Comparison of ENCODE assay signal across 18 cellular contexts in the genomic region with DNA sequence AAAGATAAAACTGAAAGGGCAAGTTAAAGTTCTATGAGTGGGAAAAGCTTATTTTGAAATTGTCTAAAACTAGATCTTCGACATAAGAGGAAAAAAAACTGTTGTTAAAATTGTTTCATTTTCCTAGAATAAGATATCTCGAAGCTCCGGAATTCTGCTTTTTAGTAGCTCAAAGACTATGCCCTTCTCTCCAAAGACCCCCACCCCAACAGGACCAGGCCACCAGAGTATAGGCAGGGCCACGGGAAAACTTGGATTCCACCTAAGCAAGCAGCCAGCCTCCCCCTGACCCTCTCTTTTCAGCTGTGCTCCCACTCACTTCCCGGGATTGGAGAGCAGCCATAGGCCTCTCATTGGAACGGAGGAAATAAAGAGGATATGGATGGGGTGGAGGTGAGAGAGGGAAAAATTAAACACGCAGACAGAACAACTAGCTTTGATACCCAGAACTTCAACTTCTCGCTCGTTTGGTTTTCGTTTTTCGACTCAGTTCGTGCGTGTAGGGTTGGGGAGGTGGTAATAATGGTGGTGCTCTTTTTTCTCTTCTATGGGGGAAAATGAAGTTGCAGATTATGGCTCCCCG. TPM values are rescaled to one million over a fixed set of nuclear protein-coding genes. Genes with fewer than 3 reads are reported as not detected.
DNase-seq lines count a peak whose midpoint lies in the region; ATAC-seq and TF ChIP-seq lines count a peak whose summit lies in the region.
"Had no signal": no experiment of that assay in that cellular context is flagged by ENCODE, and none has a peak within 500 bp of the region (broad histone marks: within the 10 kb centered on the region; RNA-seq: fewer than 3 reads in every experiment).

No MANE protein-coding gene starts in this region.

- peaks cover 10% of the 10 kb centered on the region for H3K9me3 Mint-ChIP-seq in activated naive CD4-positive, alpha-beta T cell treated with anti-CD3 and anti-CD28 coated beads, Interleukin-2, amount 50 U/mL, for 24 hours
- H3K9me3 Mint-ChIP-seq in T-cell, result peaks cover 0 to 9% (median 0%) of the 10 kb centered on the region in 3 donors
- no peaks in the 10 kb centered on the region for H3K9me3 Mint-ChIP-seq in endothelial cell (ENCODE audit: unreplicated experiment)
- H3K9me3 Mint-ChIP-seq in stimulated activated naive B cell treated with anti-CD40 and anti-IgM and Interleukin-4, amounts not matched to agents 10 μg/mL and 1 μg/mL and 100 μg/mL, for 72 hours, result peaks cover 4 to 6% of the 10 kb centered on the region in 2 donors

- peak overlapping the region; percentile 27 for H3K27ac Mint-ChIP-seq in activated naive CD4-positive, alpha-beta T cell treated with anti-CD3 and anti-CD28 coated beads, Interleukin-2, amount 50 U/mL, for 24 hours
- H3K27ac Mint-ChIP-seq in T-cell (peak overlapping the region in 1 of 2 donors; percentile 52), endothelial cell (ENCODE audit: unreplicated experiment) (no peak overlapping the region)
- peak overlapping the region; percentile 31 for H3K27ac Mint-ChIP-seq in stimulated activated naive B cell treated with anti-CD40 and anti-IgM and Interleukin-4, amounts not matched to agents 10 μg/mL and 1 μg/mL and 100 μg/mL, for 72 hours

- peaks cover 69% of the 10 kb centered on the region for H3K27me3 Mint-ChIP-seq in activated naive CD4-positive, alpha-beta T cell treated with anti-CD3 and anti-CD28 coated beads, Interleukin-2, amount 50 U/mL, for 24 hours
- H3K27me3 Mint-ChIP-seq in T-cell (peaks cover 67 to 85% of the 10 kb centered on the region in 2 donors), endothelial cell (ENCODE audit: unreplicated experiment) (peaks cover 41% of the 10 kb centered on the region)
- peaks cover 66 to 79% of the 10 kb centered on the region in 2 donors for H3K27me3 Mint-ChIP-seq in stimulated activated naive B cell treated with anti-CD40 and anti-IgM and Interleukin-4, amounts not matched to agents 10 μg/mL and 1 μg/mL and 100 μg/mL, for 72 hours

- H3K4me1 Mint-ChIP-seq in activated naive CD4-positive, alpha-beta T cell treated with anti-CD3 and anti-CD28 coated beads, Interleukin-2, amount 50 U/mL, for 24 hours, result peaks cover 22% of the 10 kb centered on the region
- H3K4me1 Mint-ChIP-seq in T-cell, result peaks cover 22 to 42% (median 27%) of the 10 kb centered on the region in 3 donors
- peaks cover 39% of the 10 kb centered on the region for H3K4me1 Mint-ChIP-seq in endothelial cell (ENCODE audit: unreplicated experiment)
- peaks cover 36 to 55% of the 10 kb centered on the region in 2 donors for H3K4me1 Mint-ChIP-seq in stimulated activated naive B cell treated with anti-CD40 and anti-IgM and Interleukin-4, amounts not matched to agents 10 μg/mL and 1 μg/mL and 100 μg/mL, for 72 hours

- H3K36me3 Mint-ChIP-seq in activated naive CD4-positive, alpha-beta T cell treated with anti-CD3 and anti-CD28 coated beads, Interleukin-2, amount 50 U/mL, for 24 hours, result peaks cover 4% of the 10 kb centered on the region
- no peaks in the 10 kb centered on the region for H3K36me3 Mint-ChIP-seq in T-cell
- peaks cover 8% of the 10 kb centered on the region for H3K36me3 Mint-ChIP-seq in endothelial cell (ENCODE audit: low read depth, unreplicated experiment)
- H3K36me3 Mint-ChIP-seq in stimulated activated naive B cell treated with anti-CD40 and anti-IgM and Interleukin-4, amounts not matched to agents 10 μg/mL and 1 μg/mL and 100 μg/mL, for 72 hours, result peaks cover 2 to 13% of the 10 kb centered on the region in 2 donors

- TF ChIP-seq CTCF in endothelial cell (IDR thresholded peaks at IDR 0.05; ENCODE audit: unreplicated experiment), result no peak

- peak overlapping the region; percentile 49 for H3K4me3 Mint-ChIP-seq in activated naive CD4-positive, alpha-beta T cell treated with anti-CD3 and anti-CD28 coated beads, Interleukin-2, amount 50 U/mL, for 24 hours
- peak overlapping the region in 2 of 3 donors; percentile 43 to 58 for H3K4me3 Mint-ChIP-seq in T-cell
- H3K4me3 Mint-ChIP-seq in endothelial cell (ENCODE audit: unreplicated experiment), result peak overlapping the region; percentile 79
- H3K4me3 Mint-ChIP-seq in stimulated activated naive B cell treated with anti-CD40 and anti-IgM and Interleukin-4, amounts not matched to agents 10 μg/mL and 1 μg/mL and 100 μg/mL, for 72 hours, result peak overlapping the region in 1 of 2 donors; percentile 32

- CTCF ChIA-PET in T-cell (lab: Charles Lee), result no interaction called here

- POLR2A ChIA-PET in T-cell (lab: Charles Lee), result interaction anchor here in 1 of 2 donors (0.6 kb wide), 1 partner anchor 42 kb away, joined by 6 read pairs; no protein-coding TSS in a partner anchor

- ATAC-seq in T-cell (replicated peaks in 1 of 4) (no peak), GM19397 (IDR thresholded peaks at IDR 0.05; ENCODE audit: unreplicated experiment) (no peak)
- ATAC-seq in stimulated activated naive B cell treated with anti-CD40 and anti-IgM and Interleukin-4, amounts not matched to agents 10 μg/mL and 1 μg/mL and 100 μg/mL, for 72 hours (replicated peaks), result no peak
- ATAC-seq: HCT116, sciatic nerve had no signal

- no peak for DNase-seq in activated naive CD4-positive, alpha-beta T cell treated with anti-CD3 and anti-CD28 coated beads, Interleukin-2, amount 50 U/mL, for 16 hours
- DNase-seq in T-cell (no peak), endothelial cell (ENCODE audit: low spot score) (no peak), dermis blood vessel endothelial cell (no peak), NCI-H1092 treated with DMSO at 0.1 percent for 48 hours (lab: John Stamatoyannopoulos, UW) (no peak)
- DNase-seq in stimulated activated naive B cell treated with anti-CD40 and anti-IgM and Interleukin-4, amounts not matched to agents 10 μg/mL and 1 μg/mL and 100 μg/mL, for 72 hours, result no peak
- DNase-seq: activated CD4-positive, alpha-beta T cell treated with anti-CD3 and anti-CD28 coated beads for 4 hours; NCI-H187; NCI-H446; SHP77 treated with DMSO at 0.1 percent for 48 hours; stimulated activated CD4-positive, alpha-beta T cell treated with anti-CD3 and anti-CD28 coated beads, Interleukin-1b, Interleukin-23, amount 100 ng/mL, for 48 hours; T1000; testis had no signal

RNA-seq across cellular contexts. Expression of a gene that starts 2.9 kb away (rescaled TPM):
- total RNA-seq in T-cell (under 1 TPM in 4 of 5 donors, not detected in 1; 0.07 to 0.13 (median 0.10) TPM), endothelial cell (ENCODE audit: unreplicated experiment) (3.2 TPM), dermis blood vessel endothelial cell (not detected in 2 replicates)
- total RNA-seq: HT1080, sciatic nerve had no signal

RNA-seq across cellular contexts. Expression of a gene that starts 58.5 kb away (rescaled TPM):
- total RNA-seq in T-cell (10 to 100 TPM in 3 of 5 donors, 1 to 10 TPM in 2; 4.8 to 14.3 (median 12.3) TPM), endothelial cell (ENCODE audit: unreplicated experiment) (28.0 TPM), dermis blood vessel endothelial cell (28.1 and 29.0 TPM in 2 replicates)
